Comparison of ENCODE assay signal across 17 cellular contexts in genomic region chr4:82864336-82865001, GRCh38. TPM values are rescaled to one million over a fixed set of nuclear protein-coding genes. Genes with fewer than 3 reads are reported as not detected.
DNase-seq lines count a peak whose midpoint lies in the region; ATAC-seq and TF ChIP-seq lines count a peak whose summit lies in the region.
"Had no signal": no experiment of that assay in that cellular context is flagged by ENCODE, and none has a peak within 500 bp of the region (broad histone marks: within the 10 kb centered on the region; RNA-seq: fewer than 3 reads in every experiment).

No MANE protein-coding gene starts in this region.

- H4K20me1 ChIP-seq in OCI-LY3 (ENCODE audit: insufficient read depth, low read length) = no peaks in the 10 kb centered on the region
- peaks cover 29% of the 10 kb centered on the region for H4K20me1 ChIP-seq in osteoblast (ENCODE audit: insufficient read depth, low read length)

- H3K9me3 ChIP-seq in OCI-LY3 (ENCODE audit: insufficient read depth, low read length) (no peaks in the 10 kb centered on the region), ascending aorta (no peaks in the 10 kb centered on the region), osteoblast (ENCODE audit: low read depth, low read length) (no peaks in the 10 kb centered on the region)
- H3K9me3 ChIP-seq: A549, Peyer's patch had no signal

- DNase-seq in activated CD4-positive, alpha-beta T cell treated with anti-CD3 and anti-CD28 coated beads for 48 hours = peak; percentile 17
- no peak for DNase-seq in activated CD4-positive, alpha-beta T cell treated with anti-CD3 and anti-CD28 coated beads for 1 hour
- DNase-seq in ascending aorta (ENCODE audit: low spot score in 2 of 2) = no peak
- no peak for DNase-seq in osteoblast (ENCODE audit: insufficient read length, low spot score, missing footprints)
- no peak for DNase-seq in NCI-H146 treated with DMSO at 0.1 percent for 48 hours (lab: John Stamatoyannopoulos, UW; ENCODE audit: unreplicated experiment)
- DNase-seq in hepatic stellate cell (ENCODE audit: low spot score) = no peak
- DNase-seq: activated CD8-positive, alpha-beta memory T cell treated with anti-CD3 and anti-CD28 coated beads, Interleukin-2, amount 50 U/mL, for 48 hours; endodermal cell; kidney glomerular epithelial cell; naive B cell; NCI-H446; Peyer's patch; T-helper 9 cell had no signal

- no peak for ATAC-seq in stimulated activated memory B cell treated with anti-CD40 and anti-IgM and Interleukin-4, amounts not matched to agents 10 μg/mL and 1 μg/mL and 100 μg/mL, for 72 hours
- ATAC-seq: A549 had no signal

- TF ChIP-seq CTCF in OCI-LY3 (IDR thresholded peaks at IDR 0.05; ENCODE audit: low read depth, low read length) (no peak), ascending aorta (IDR thresholded peaks at IDR 0.05) (no peak), osteoblast (IDR thresholded peaks at IDR 0.05; ENCODE audit: extremely low read depth, low read depth, low read length) (no peak)

- peaks cover 59% of the 10 kb centered on the region for H3K36me3 Mint-ChIP-seq in stimulated activated memory B cell treated with anti-CD40 and anti-IgM and Interleukin-4, amounts not matched to agents 10 μg/mL and 1 μg/mL and 100 μg/mL, for 72 hours

- H3K4me3 ChIP-seq in OCI-LY3 (ENCODE audit: low read length) = no peak overlapping the region
- H3K4me3 ChIP-seq in ascending aorta = no peak overlapping the region
- H3K4me3 ChIP-seq in osteoblast (ENCODE audit: insufficient read depth, low read length) = no peak overlapping the region
- H3K4me3 ChIP-seq: A549, Peyer's patch had no signal

- H3K27ac ChIP-seq in OCI-LY3 (ENCODE audit: low read length) = peak overlapping the region; percentile 42
- H3K27ac ChIP-seq in ascending aorta = peak overlapping the region; percentile 14 to 53
- H3K27ac ChIP-seq in osteoblast (ENCODE audit: low read depth, low read length) = peak overlapping the region; percentile 90
- H3K27ac ChIP-seq: A549 had no signal

- H3K27me3 Mint-ChIP-seq in stimulated activated memory B cell treated with anti-CD40 and anti-IgM and Interleukin-4, amounts not matched to agents 10 μg/mL and 1 μg/mL and 100 μg/mL, for 72 hours = no peaks in the 10 kb centered on the region
- H3K27me3 Mint-ChIP-seq: brain, naive B cell had no signal

- H2AFZ ChIP-seq in OCI-LY3 (ENCODE audit: low read depth, low read length) (no peak overlapping the region), osteoblast (ENCODE audit: low read length) (no peak overlapping the region)

- H3K9ac ChIP-seq in OCI-LY3 (ENCODE audit: low read length) = no peak overlapping the region

- H3K36me3 ChIP-seq in OCI-LY3 (replicated peaks; ENCODE audit: low read depth, low read length) = peaks cover 48% of the 10 kb centered on the region
- peaks cover 53 to 79% of the 10 kb centered on the region in 2 donors for H3K36me3 ChIP-seq in ascending aorta
- peaks cover 89% of the 10 kb centered on the region for H3K36me3 ChIP-seq in osteoblast (ENCODE audit: insufficient read depth, low read length)

- H3K4me1 ChIP-seq in OCI-LY3 (ENCODE audit: low read length) (peaks cover 11% of the 10 kb centered on the region), ascending aorta (peaks cover 4 to 11% of the 10 kb centered on the region in 2 donors), osteoblast (ENCODE audit: insufficient read depth, low read length) (peaks cover 29% of the 10 kb centered on the region)
- H3K4me1 ChIP-seq: Peyer's patch had no signal

- H3K4me1 Mint-ChIP-seq in stimulated activated memory B cell treated with anti-CD40 and anti-IgM and Interleukin-4, amounts not matched to agents 10 μg/mL and 1 μg/mL and 100 μg/mL, for 72 hours = peaks cover 17% of the 10 kb centered on the region
- H3K4me1 Mint-ChIP-seq: brain, endodermal cell had no signal

- intact Hi-C loops in ascending aorta (cut with DNase I) = loop anchor here (5.0 kb wide), 1 partner anchor 38 kb away; the partner anchor contains the start of gene THAP9

- H3K27me3 ChIP-seq in OCI-LY3 (ENCODE audit: low read depth, low read length) = no peaks in the 10 kb centered on the region
- H3K27me3 ChIP-seq in ascending aorta = no peaks in the 10 kb centered on the region
- H3K27me3 ChIP-seq in osteoblast (ENCODE audit: insufficient read depth, low read length) = no peaks in the 10 kb centered on the region
- H3K27me3 ChIP-seq: Peyer's patch had no signal

- no peaks in the 10 kb centered on the region for H3K79me2 ChIP-seq in OCI-LY3 (ENCODE audit: low read length)
- H3K79me2 ChIP-seq in osteoblast (ENCODE audit: insufficient read depth, low read length) = peaks cover 63% of the 10 kb centered on the region

- H3K4me3 Mint-ChIP-seq in stimulated activated memory B cell treated with anti-CD40 and anti-IgM and Interleukin-4, amounts not matched to agents 10 μg/mL and 1 μg/mL and 100 μg/mL, for 72 hours = no peak overlapping the region
- H3K4me3 Mint-ChIP-seq: brain, endodermal cell, naive B cell had no signal

- H3K27ac Mint-ChIP-seq in stimulated activated memory B cell treated with anti-CD40 and anti-IgM and Interleukin-4, amounts not matched to agents 10 μg/mL and 1 μg/mL and 100 μg/mL, for 72 hours = no peak overlapping the region
- H3K27ac Mint-ChIP-seq: endodermal cell had no signal

- no peaks in the 10 kb centered on the region for H3K9me3 Mint-ChIP-seq in stimulated activated memory B cell treated with anti-CD40 and anti-IgM and Interleukin-4, amounts not matched to agents 10 μg/mL and 1 μg/mL and 100 μg/mL, for 72 hours
- H3K9me3 Mint-ChIP-seq: brain, endodermal cell, naive B cell had no signal

- peak overlapping the region; percentile 22; the same call in 1 of the 2 replicates for H3K4me2 ChIP-seq in OCI-LY3 (ENCODE audit: low read length)
- H3K4me2 ChIP-seq in osteoblast (ENCODE audit: insufficient read depth, low read length) = no peak overlapping the region
- H3K4me2 ChIP-seq: A549 had no signal

RNA-seq across cellular contexts. Expression of gene SEC31A, which starts 26.5 kb away (rescaled TPM):
- total RNA-seq in ascending aorta = 100 TPM
- 487 and 513 TPM in 2 replicates for total RNA-seq in osteoblast

RNA-seq across cellular contexts. Expression of gene THAP9, which starts 36.1 kb away (rescaled TPM):
- total RNA-seq in ascending aorta (0.32 TPM), osteoblast (3.2 and 3.3 TPM in 2 replicates)

Comparison
In these comparisons a context has a peak if more than half of its experiments do, and no peak if none do; other contexts are left out.
1. H3K27ac ChIP-seq: peak in every context shown above with its lines; median percentile 90 in osteoblast; 42 in OCI-LY3; 34 in ascending aorta.